In genomic region chr13:101916108-101916757, GRCh38 we compare ENCODE assay signal across 8 cellular contexts.
DNase-seq lines count a peak whose midpoint lies in the region; ATAC-seq, FAIRE-seq and TF ChIP-seq lines count a peak whose summit lies in the region.

No MANE protein-coding gene starts in this region.

- H2AFZ ChIP-seq in mammary epithelial cell (ENCODE audit: low read depth, low read length): no peak overlapping the region
- no peak overlapping the region for H2AFZ ChIP-seq in keratinocyte (ENCODE audit: control insufficient read depth, low read length)

- intact Hi-C loops in mammary epithelial cell (cut with micrococcal nuclease): no loop called here

- H3K4me3 ChIP-seq in H7 (ENCODE audit: insufficient read depth, low read depth, low read length) (peak overlapping the region; percentile 54), mammary epithelial cell (replicated peaks in 1 of 3; ENCODE audit: insufficient read depth in 1 of 3, low read depth in 2 of 3, low read length in 3 of 3) (no peak overlapping the region), keratinocyte (ENCODE audit: control insufficient read depth in 2 of 3, extremely low read depth in 1 of 3, insufficient read depth in 2 of 3, low read depth in 1 of 3, low read length in 3 of 3) (no peak overlapping the region)

- H4K20me1 ChIP-seq in mammary epithelial cell (ENCODE audit: insufficient read depth, low read length) (no peaks in the 10 kb centered on the region), keratinocyte (ENCODE audit: control insufficient read depth, extremely low read depth, insufficient read depth, low read length) (no peaks in the 10 kb centered on the region)

- H3K27ac ChIP-seq in 22Rv1 (no peak overlapping the region), mammary epithelial cell (ENCODE audit: insufficient read depth, low read depth, low read length) (no peak overlapping the region), keratinocyte (ENCODE audit: control insufficient read depth, insufficient read depth, low read length) (no peak overlapping the region)

- H3K79me2 ChIP-seq in mammary epithelial cell (ENCODE audit: insufficient read depth, low read length) (no peaks in the 10 kb centered on the region), keratinocyte (ENCODE audit: control insufficient read depth, insufficient read depth, low read length) (no peaks in the 10 kb centered on the region)

- in situ Hi-C loops in mammary epithelial cell (cut with MboI; ENCODE audit: low sequenced_read_pairs in 2 of 2): no loop called here

- H3K9me3 ChIP-seq in mammary epithelial cell (replicated peaks; ENCODE audit: insufficient read depth, low read length): no peaks in the 10 kb centered on the region
- no peaks in the 10 kb centered on the region for H3K9me3 ChIP-seq in keratinocyte (ENCODE audit: control insufficient read depth, low read depth, low read length)

- DNase-seq in H7: peak; percentile 79
- DNase-seq in mammary epithelial cell: peak; percentile 6
- DNase-seq in keratinocyte (ENCODE audit: low read depth, low spot score): no peak
- DNase-seq in OCI-M1 (lab: John Stamatoyannopoulos, UW): no peak
- DNase-seq in activated naive CD4-positive, alpha-beta T cell treated with anti-CD3 and anti-CD28 coated beads, Interleukin-2, amount 50 U/mL, for 16 hours: no peak
- no peak for DNase-seq in mucosa of gallbladder (ENCODE audit: low spot score)

- CTCF ChIA-PET in mammary epithelial cell (lab: Charles Lee; ENCODE audit: low non-redundant PET): no interaction called here

- no peaks in the 10 kb centered on the region for H3K9me1 ChIP-seq in keratinocyte (ENCODE audit: control insufficient read depth, extremely low read depth, insufficient read depth, low read length)

- dilution Hi-C loops in mammary epithelial cell (cut with HindIII; ENCODE audit: low sequenced_read_pairs) (no loop called here), keratinocyte (cut with MboI; ENCODE audit: extremely low pct_ligation_motif_present, low sequenced_read_pairs) (no loop called here)

- H3K9ac ChIP-seq in mammary epithelial cell (ENCODE audit: insufficient read depth, low read length) (no peak overlapping the region), keratinocyte (ENCODE audit: control insufficient read depth, extremely low read depth, insufficient read depth, low read length) (no peak overlapping the region)

- ATAC-seq in HG03196 (IDR thresholded peaks at IDR 0.05; ENCODE audit: unreplicated experiment): no peak

- no peak for FAIRE-seq in keratinocyte (lab: Jason Lieb, UNC)

- H3K4me1 ChIP-seq in mammary epithelial cell (ENCODE audit: insufficient read depth, low read length): peaks cover 3% of the 10 kb centered on the region
- no peaks in the 10 kb centered on the region for H3K4me1 ChIP-seq in keratinocyte (ENCODE audit: control insufficient read depth, extremely low read depth, insufficient read depth, low read length)

- TF ChIP-seq CTCF in 22Rv1 (IDR thresholded peaks at IDR 0.05) (peak; percentile 72), mammary epithelial cell (conservative IDR thresholded peaks at IDR 0.05 in 1 of 2, IDR thresholded peaks at IDR 0.05 in 1 of 2; ENCODE audit: extremely low read depth in 1 of 2, insufficient read depth in 1 of 2, low read depth in 1 of 2, low read length in 2 of 2) (peak in 1 of 2 donors; percentile 23), keratinocyte (optimal IDR thresholded peaks at IDR 0.05 in 1 of 3, IDR thresholded peaks at IDR 0.05 in 1 of 3, conservative IDR thresholded peaks at IDR 0.05 in 1 of 3; ENCODE audit: extremely low read depth in 1 of 3, insufficient read depth in 2 of 3, low read length in 3 of 3) (peak in 2 of 3 experiments; percentile 34 to 41)

- BruUV-seq in mammary epithelial cell (replicated peaks; lab: Mats Ljungman, UMichigan): no TSS peak

- H3K27me3 ChIP-seq in H7 (ENCODE audit: control insufficient read depth, insufficient read depth, low read length) (peaks cover 58% of the 10 kb centered on the region), mammary epithelial cell (ENCODE audit: insufficient read depth, low read length) (peaks cover 33% of the 10 kb centered on the region), keratinocyte (ENCODE audit: control insufficient read depth, extremely low read depth, insufficient read depth, low read length) (peaks cover 42% of the 10 kb centered on the region)

- H3K4me2 ChIP-seq in mammary epithelial cell (ENCODE audit: insufficient read depth, low read depth, low read length) (no peak overlapping the region), keratinocyte (ENCODE audit: control insufficient read depth, extremely low read depth, insufficient read depth, low read depth, low read length) (no peak overlapping the region)

- H3K36me3 ChIP-seq in H7 (replicated peaks; ENCODE audit: control insufficient read depth, insufficient read depth, low read length) (no peaks in the 10 kb centered on the region), mammary epithelial cell (ENCODE audit: insufficient read depth, low read length) (no peaks in the 10 kb centered on the region), keratinocyte (ENCODE audit: control insufficient read depth in 2 of 2, extremely low read depth in 1 of 2, insufficient read depth in 2 of 2, low read length in 2 of 2) (no peaks in the 10 kb centered on the region)

- 0% methylated on average over 7 of the region's 61 CpGs for WGBS in mammary epithelial cell (ENCODE audit: low coverage, missing lambda C conversion rate)

Comparison
In these comparisons a context has a peak if more than half of its experiments do, and no peak if none do; other contexts are left out.
1. DNase-seq: peak in H7 (single experiment) and mammary epithelial cell (single experiment); none in keratinocyte (single experiment), OCI-M1 (single experiment), activated naive CD4-positive, alpha-beta T cell treated with anti-CD3 and anti-CD28 coated beads, Interleukin-2, amount 50 U/mL, for 16 hours (single experiment) and mucosa of gallbladder (single experiment).